Comparison of ENCODE assay signal across 14 cellular contexts in genomic region chr12:131948166-131948712, GRCh38. TPM values are rescaled to one million over a fixed set of nuclear protein-coding genes. Genes with fewer than 3 reads are reported as not detected.
DNase-seq lines count a peak whose midpoint lies in the region; ATAC-seq and TF ChIP-seq lines count a peak whose summit lies in the region.
"Had no signal": no experiment of that assay in that cellular context is flagged by ENCODE, and none has a peak within 500 bp of the region (broad histone marks: within the 10 kb centered on the region; RNA-seq: fewer than 3 reads in every experiment).

No MANE protein-coding gene starts in this region.

- no peaks in the 10 kb centered on the region for H3K27me3 ChIP-seq in suprapubic skin
- H3K27me3 ChIP-seq: left lung had no signal

- WGBS in suprapubic skin, result 47% methylated on average over 1 of the region's 1 CpG

- H3K4me1 ChIP-seq in suprapubic skin, result peaks cover 35% of the 10 kb centered on the region

- DNase-seq in activated T-cell treated with anti-CD3 and anti-CD28 coated beads, Interleukin-2, amount 50 U/mL, for 1 hour, result peak; percentile 12
- DNase-seq in activated T-cell treated with anti-CD3 and anti-CD28 coated beads for 4 hours (no peak), left lobe of liver (ENCODE audit: low spot score) (peak; percentile 21), suprapubic skin (ENCODE audit: low spot score in 2 of 2) (peak in 1 of 2 donors; percentile 16), MV-4-11 (lab: John Stamatoyannopoulos, UW) (no peak), H4 (ENCODE audit: low spot score) (no peak)
- peak; percentile 15 to 16 for DNase-seq in activated T-cell treated with anti-CD3 and anti-CD28 coated beads, Interleukin-2, amount 50 U/mL, for 48 hours
- DNase-seq: activated CD4-positive, alpha-beta T cell treated with anti-CD3 and anti-CD28 coated beads for 48 hours; caudate nucleus; NCI-H146; NCI-H748 treated with DMSO at 0.1 percent for 48 hours; SK-N-SH had no signal

- ATAC-seq in left lobe of liver, result no peak
- ATAC-seq in GM21619 (IDR thresholded peaks at IDR 0.05; ENCODE audit: unreplicated experiment), result no peak
- ATAC-seq: left lung had no signal

- no peak overlapping the region for H3K4me3 ChIP-seq in suprapubic skin

- TF ChIP-seq CTCF in suprapubic skin (IDR thresholded peaks at IDR 0.05), result no peak

- H3K9me3 ChIP-seq in suprapubic skin, result no peaks in the 10 kb centered on the region
- H3K9me3 ChIP-seq: left lung, SK-N-SH had no signal

- peaks cover 15% of the 10 kb centered on the region for H3K36me3 ChIP-seq in suprapubic skin

- TF ChIP-seq EP300 in suprapubic skin (IDR thresholded peaks at IDR 0.05), result no peak

- peak overlapping the region; percentile 49 for H3K27ac ChIP-seq in suprapubic skin

- no peak for TF ChIP-seq POLR2A in suprapubic skin (IDR thresholded peaks at IDR 0.05)

RNA-seq across cellular contexts. Expression of gene EP400, which starts 1.5 kb away (rescaled TPM):
- 14.3 TPM for total RNA-seq in left lobe of liver
- 10 to 100 TPM; 32.0 to 81.3 (median 40.1) TPM for total RNA-seq in suprapubic skin
- 5.3 and 6.7 TPM in 2 replicates for total RNA-seq in H4 (2014; rRNA removed; shearing (Covaris generic))

RNA-seq across cellular contexts. Expression of gene PUS1, which starts 19.2 kb away (rescaled TPM):
- total RNA-seq in left lobe of liver (19.6 TPM), suprapubic skin (10 to 100 TPM; 16.3 to 24.4 (median 21.8) TPM)
- total RNA-seq in H4 (2014; rRNA removed; shearing (Covaris generic)), result 6.3 and 9.0 TPM in 2 replicates

RNA-seq across cellular contexts. Expression of gene ULK1, which starts 53.8 kb away (rescaled TPM):
- total RNA-seq in left lobe of liver (40.3 TPM), suprapubic skin (100 to 1,000 TPM in 1 of 4 donors, 10 to 100 TPM in 3; 37.0 to 102 (median 65.7) TPM)
- total RNA-seq in H4 (2014; rRNA removed; shearing (Covaris generic)), result 1.9 and 2.5 TPM in 2 replicates

Comparison
In these comparisons a context has a peak if more than half of its experiments do, and no peak if none do; other contexts are left out.
1. DNase-seq: peak in activated T-cell treated with anti-CD3 and anti-CD28 coated beads, Interleukin-2, amount 50 U/mL, for 1 hour (single experiment), activated T-cell treated with anti-CD3 and anti-CD28 coated beads, Interleukin-2, amount 50 U/mL, for 48 hours (2 of 2) and left lobe of liver (single experiment); none in activated T-cell treated with anti-CD3 and anti-CD28 coated beads for 4 hours (single experiment), MV-4-11 (single experiment) and H4 (single experiment).
2. RNA of gene ULK1, which starts 53.8 kb away (total RNA-seq): 37.0 to 102 TPM in suprapubic skin and 40.3 TPM in left lobe of liver (single experiment); 1.9 to 2.5 TPM in H4; every median in the first group is over 10 times any median in the second.